8 cellular contexts compared by ENCODE assay signal in the genomic region with DNA sequence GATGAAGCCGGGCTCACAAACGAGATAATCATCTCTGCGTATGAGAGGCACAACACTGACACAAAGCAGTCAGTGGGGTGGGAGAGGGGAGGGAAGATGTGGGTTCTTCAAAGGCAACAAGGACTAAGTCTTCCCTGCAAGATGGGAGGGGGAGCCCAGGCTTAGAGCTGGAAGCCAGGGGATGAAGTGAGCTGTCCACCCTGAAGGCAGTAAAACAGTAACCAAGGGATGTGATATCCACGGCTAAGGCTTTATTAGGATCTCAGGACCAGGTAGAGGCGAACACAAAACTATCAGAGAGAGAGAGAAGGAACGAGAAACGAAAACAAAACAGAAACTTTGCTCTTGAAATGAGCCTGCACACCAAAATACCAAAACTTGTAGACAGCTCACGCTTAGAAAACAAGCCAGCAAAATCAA.
A peak's percentile ranks its signal among the peaks of the same experiment; 100 is the strongest.
DNase-seq lines count a peak whose midpoint lies in the region; ATAC-seq and TF ChIP-seq lines count a peak whose summit lies in the region.

No MANE protein-coding gene starts in this region.

- H3K4me3 ChIP-seq in neural progenitor cell, result no peak overlapping the region
- no peak overlapping the region for H3K4me3 ChIP-seq in psoas muscle

- H3K27me3 Mint-ChIP-seq in neural progenitor cell (ENCODE audit: insufficient read depth, low read depth) (peaks cover 6% of the 10 kb centered on the region), endothelial cell (ENCODE audit: unreplicated experiment) (no peaks in the 10 kb centered on the region)

- H3K36me3 Mint-ChIP-seq in neural progenitor cell, result peaks cover 2% of the 10 kb centered on the region
- peaks cover 11% of the 10 kb centered on the region for H3K36me3 Mint-ChIP-seq in endothelial cell (ENCODE audit: low read depth, unreplicated experiment)

- H3K27ac ChIP-seq in neural progenitor cell, result no peak overlapping the region
- H3K27ac ChIP-seq in psoas muscle, result no peak overlapping the region

- peaks cover 6% of the 10 kb centered on the region for H3K4me1 Mint-ChIP-seq in neural progenitor cell
- peaks cover 7% of the 10 kb centered on the region for H3K4me1 Mint-ChIP-seq in endothelial cell (ENCODE audit: unreplicated experiment)

- H3K4me1 ChIP-seq in neural progenitor cell (peaks cover 12% of the 10 kb centered on the region), psoas muscle (no peaks in the 10 kb centered on the region)

- H3K27me3 ChIP-seq in neural progenitor cell, result no peaks in the 10 kb centered on the region
- H3K27me3 ChIP-seq in psoas muscle (ENCODE audit: insufficient read depth in 3 of 3, low read length in 2 of 3), result no peaks in the 10 kb centered on the region

- H3K79me2 ChIP-seq in neural progenitor cell (ENCODE audit: low read depth), result no peaks in the 10 kb centered on the region

- H4K20me1 ChIP-seq in neural progenitor cell (ENCODE audit: low read depth), result no peaks in the 10 kb centered on the region

- intact Hi-C loops in psoas muscle (cut with DNase I), result no loop called here

- H3K4me3 Mint-ChIP-seq in neural progenitor cell, result no peak overlapping the region
- H3K4me3 Mint-ChIP-seq in endothelial cell (ENCODE audit: unreplicated experiment), result no peak overlapping the region

- WGBS in psoas muscle, 3 donors, result 69 to 82% (median 73%) methylated on average over 8 of the region's 8 CpGs

- no peak overlapping the region for H3K27ac Mint-ChIP-seq in neural progenitor cell
- H3K27ac Mint-ChIP-seq in endothelial cell (ENCODE audit: unreplicated experiment), result no peak overlapping the region

- H2AFZ ChIP-seq in neural progenitor cell (replicated peaks), result no peak overlapping the region

- H3K36me3 ChIP-seq in neural progenitor cell, result no peaks in the 10 kb centered on the region
- no peaks in the 10 kb centered on the region for H3K36me3 ChIP-seq in psoas muscle (ENCODE audit: insufficient read depth in 1 of 2, low read depth in 1 of 2)

- H3K9me3 ChIP-seq in neural progenitor cell (ENCODE audit: low read depth) (peaks cover 7% of the 10 kb centered on the region), psoas muscle (peaks cover 10% of the 10 kb centered on the region)

- H3F3A ChIP-seq in neural progenitor cell (ENCODE audit: low read depth), result no peaks in the 10 kb centered on the region

- H3K9ac ChIP-seq in neural progenitor cell, result no peak overlapping the region

- DNase-seq in neural progenitor cell (ENCODE audit: low spot score), result peak; percentile 32
- no peak for DNase-seq in DMS53 treated with DMSO at 0.1 percent for 48 hours (lab: John Stamatoyannopoulos, UW; ENCODE audit: unreplicated experiment)
- no peak for DNase-seq in psoas muscle
- no peak for DNase-seq in putamen (ENCODE audit: low spot score)
- DNase-seq in endothelial cell (ENCODE audit: low spot score), result no peak

- ATAC-seq in GM18870 (IDR thresholded peaks at IDR 0.05; ENCODE audit: unreplicated experiment) (peak; percentile 100), HG02852 (IDR thresholded peaks at IDR 0.05; ENCODE audit: unreplicated experiment) (peak; percentile 93), psoas muscle (no peak)
- ATAC-seq in activated CD4-positive, CD25-positive, alpha-beta regulatory T cell treated with anti-CD3 and anti-CD28 coated beads, Interleukin-2, amount 50 U/mL, for 24 hours, result peak; percentile 85 to 92

- TF ChIP-seq CTCF in neural progenitor cell (IDR thresholded peaks at IDR 0.05) (no peak), psoas muscle (IDR thresholded peaks at IDR 0.05) (no peak), endothelial cell (IDR thresholded peaks at IDR 0.05; ENCODE audit: unreplicated experiment) (no peak)

- H3K4me2 ChIP-seq in neural progenitor cell, result no peak overlapping the region

- H3K9me3 Mint-ChIP-seq in neural progenitor cell (peaks cover 11% of the 10 kb centered on the region), endothelial cell (ENCODE audit: unreplicated experiment) (peaks cover 5% of the 10 kb centered on the region)

Comparison
In these comparisons a context has a peak if more than half of its experiments do, and no peak if none do; other contexts are left out.
1. ATAC-seq: peak in GM18870 (single experiment), HG02852 (single experiment) and activated CD4-positive, CD25-positive, alpha-beta regulatory T cell treated with anti-CD3 and anti-CD28 coated beads, Interleukin-2, amount 50 U/mL, for 24 hours (2 of 2); none in psoas muscle (0 of 4).